ENCODE assay signal across 8 cellular contexts in the genomic region with DNA sequence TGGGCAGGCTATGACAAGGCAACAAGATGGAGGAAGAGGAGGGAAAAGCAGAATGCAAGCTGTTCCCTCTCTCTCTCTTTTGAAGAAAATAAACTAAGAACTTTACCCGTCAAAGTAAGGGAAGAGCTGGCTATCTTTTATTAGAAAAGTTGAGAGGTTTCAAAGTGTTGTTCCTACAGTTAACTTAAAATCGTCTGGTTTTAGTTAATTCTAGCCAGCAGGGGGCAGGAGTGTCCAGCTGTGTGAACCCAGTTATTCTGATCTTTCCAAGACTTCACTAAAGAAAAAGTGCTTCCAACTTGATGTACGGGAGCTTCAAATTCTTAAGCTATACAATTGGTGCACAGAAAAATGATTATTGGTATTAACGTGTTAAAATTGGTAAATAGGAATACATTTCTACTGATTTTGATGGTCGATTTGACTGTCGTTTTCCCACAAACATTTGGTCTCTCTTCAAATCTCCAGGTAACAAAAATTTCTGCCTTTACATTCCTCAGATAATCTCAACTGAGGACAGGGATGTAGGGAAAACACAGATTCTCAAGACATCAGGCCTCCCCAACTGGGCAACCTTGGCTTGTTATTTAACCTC. TPM values are rescaled to one million over a fixed set of nuclear protein-coding genes. Genes with fewer than 3 reads are reported as not detected.
DNase-seq lines count a peak whose midpoint lies in the region; ATAC-seq and TF ChIP-seq lines count a peak whose summit lies in the region.

No MANE protein-coding gene starts in this region.

- H3K9me3 ChIP-seq in fibroblast of lung (ENCODE audit: control insufficient read depth, insufficient read depth, low read depth, low read length), result no peaks in the 10 kb centered on the region
- H3K9me3 ChIP-seq in neuronal stem cell (replicated peaks in 1 of 2; ENCODE audit: control insufficient read depth in 2 of 2, insufficient read depth in 1 of 2, low read depth in 1 of 2, low read length in 2 of 2), result peaks cover 2 to 7% of the 10 kb centered on the region in 2 donors

- TF ChIP-seq CTCF in GM12872 (IDR thresholded peaks at IDR 0.05; ENCODE audit: insufficient read depth, low read depth, low read length), result peak; percentile 62
- peak; percentile 48 to 59 for TF ChIP-seq CTCF in fibroblast of lung (conservative IDR thresholded peaks at IDR 0.05 in 1 of 2, IDR thresholded peaks at IDR 0.05 in 1 of 2; ENCODE audit: low read depth in 1 of 2, low read length in 2 of 2)

- H3K36me3 Mint-ChIP-seq in activated CD4-positive, alpha-beta memory T cell treated with anti-CD3 and anti-CD28 coated beads, Interleukin-2, amount 10 ng/mL, durations not matched to agents 7 days and 5 days (ENCODE audit: low read depth), result peaks cover 8% of the 10 kb centered on the region

- ATAC-seq in GM21528 (IDR thresholded peaks at IDR 0.05; ENCODE audit: low FRiP score, unreplicated experiment) (no peak), HG02884 (IDR thresholded peaks at IDR 0.05; ENCODE audit: unreplicated experiment) (no peak)

- H3K14ac ChIP-seq in neuronal stem cell (ENCODE audit: low read length), result no peak overlapping the region

- H3K4me2 ChIP-seq in fibroblast of lung (ENCODE audit: extremely low read depth, insufficient read depth, low read length) (no peak overlapping the region), neuronal stem cell (ENCODE audit: insufficient read depth, low read length, poor library complexity, severe bottlenecking) (no peak overlapping the region)

- peak; percentile 37 to 49 for DNase-seq in AML-193 (lab: John Stamatoyannopoulos, UW)
- DNase-seq in NCI-H345 (lab: John Stamatoyannopoulos, UW), result peak; percentile 56
- peak; percentile 50 for DNase-seq in activated CD4-positive, alpha-beta memory T cell treated with anti-CD3 and anti-CD28 coated beads, Interleukin-2, amount 10 ng/mL, durations not matched to agents 7 days and 5 days
- peak; percentile 32 to 74 for DNase-seq in fibroblast of lung (ENCODE audit: low read depth in 2 of 2)
- DNase-seq in neuronal stem cell (ENCODE audit: low spot score), result peak; percentile 62

- no peak overlapping the region for H2BK120ac ChIP-seq in neuronal stem cell (ENCODE audit: low read depth, low read length)

- H4K20me1 ChIP-seq in fibroblast of lung (ENCODE audit: control insufficient read depth, extremely low read depth, insufficient read depth, low read length), result no peaks in the 10 kb centered on the region

- H3K27ac ChIP-seq in fibroblast of lung (ENCODE audit: insufficient read depth, low read length) (no peak overlapping the region), neuronal stem cell (replicated peaks; ENCODE audit: low read length) (no peak overlapping the region)

- H2BK12ac ChIP-seq in neuronal stem cell (ENCODE audit: low read length), result no peak overlapping the region

- H3K4me3 Mint-ChIP-seq in activated CD4-positive, alpha-beta memory T cell treated with anti-CD3 and anti-CD28 coated beads, Interleukin-2, amount 10 ng/mL, durations not matched to agents 7 days and 5 days, result no peak overlapping the region

- H3K9me3 Mint-ChIP-seq in activated CD4-positive, alpha-beta memory T cell treated with anti-CD3 and anti-CD28 coated beads, Interleukin-2, amount 10 ng/mL, durations not matched to agents 7 days and 5 days, result peaks cover 6% of the 10 kb centered on the region

- H4K91ac ChIP-seq in neuronal stem cell (ENCODE audit: low read depth, low read length, poor library complexity), result no peak overlapping the region

- H3K9ac ChIP-seq in fibroblast of lung (ENCODE audit: insufficient read depth, low read length), result no peak overlapping the region
- H3K9ac ChIP-seq in neuronal stem cell (ENCODE audit: low read depth, low read length, poor library complexity), result no peak overlapping the region

- CTCF ChIA-PET in activated CD4-positive, alpha-beta memory T cell treated with anti-CD3 and anti-CD28 coated beads, Interleukin-2, amount 10 ng/mL, durations not matched to agents 7 days and 5 days (lab: Charles Lee), result interaction anchor here (0.6 to 5.0 kb wide), 20 partner anchors 12 to 375 kb away, joined by 3 to 112 read pairs (median 4); no protein-coding TSS in a partner anchor

- POLR2A ChIA-PET in activated CD4-positive, alpha-beta memory T cell treated with anti-CD3 and anti-CD28 coated beads, Interleukin-2, amount 10 ng/mL, durations not matched to agents 7 days and 5 days (lab: Charles Lee), result interaction anchor here (3.0 kb wide), 1 partner anchor 29 kb away, joined by 14 read pairs; the partner anchor contains the start of gene MON2

- H3K27ac Mint-ChIP-seq in activated CD4-positive, alpha-beta memory T cell treated with anti-CD3 and anti-CD28 coated beads, Interleukin-2, amount 10 ng/mL, durations not matched to agents 7 days and 5 days, result no peak overlapping the region

- no peak overlapping the region for H4K8ac ChIP-seq in neuronal stem cell (ENCODE audit: low read depth, low read length)

- H3K27me3 ChIP-seq in fibroblast of lung (ENCODE audit: control insufficient read depth, insufficient read depth, low read length), result no peaks in the 10 kb centered on the region
- peaks cover 0 to 11% (median 9%) of the 10 kb centered on the region in 3 experiments for H3K27me3 ChIP-seq in neuronal stem cell (ENCODE audit: control insufficient read depth in 3 of 3, insufficient read depth in 3 of 3, low read depth in 1 of 3, low read length in 3 of 3)

- H3K4me1 ChIP-seq in fibroblast of lung (ENCODE audit: control insufficient read depth, extremely low read depth, insufficient read depth, low read length) (peaks cover 2% of the 10 kb centered on the region), neuronal stem cell (ENCODE audit: control insufficient read depth in 2 of 2, insufficient read depth in 1 of 2, low read depth in 1 of 2, low read length in 2 of 2) (peaks cover 5 to 6% of the 10 kb centered on the region in 2 donors)

- H3K18ac ChIP-seq in neuronal stem cell (ENCODE audit: low read length), result no peak overlapping the region

- H2BK5ac ChIP-seq in neuronal stem cell (ENCODE audit: low read length), result no peak overlapping the region

- H3K79me2 ChIP-seq in fibroblast of lung (ENCODE audit: control insufficient read depth, insufficient read depth, low read length), result no peaks in the 10 kb centered on the region

- no peaks in the 10 kb centered on the region for H3K36me3 ChIP-seq in fibroblast of lung (ENCODE audit: control insufficient read depth, insufficient read depth, low read length)
- H3K36me3 ChIP-seq in neuronal stem cell (replicated peaks in 1 of 2; ENCODE audit: control insufficient read depth in 2 of 2, insufficient read depth in 2 of 2, low read length in 2 of 2), result no peaks in the 10 kb centered on the region

- no peak overlapping the region for H2BK15ac ChIP-seq in neuronal stem cell (ENCODE audit: low read length)

- H3K79me1 ChIP-seq in neuronal stem cell (ENCODE audit: low read depth, low read length), result no peaks in the 10 kb centered on the region

- H3K23ac ChIP-seq in neuronal stem cell (ENCODE audit: low read depth, low read length, poor library complexity), result no peak overlapping the region

- H3K4me3 ChIP-seq in fibroblast of lung (replicated peaks in 1 of 4; ENCODE audit: control extremely low read depth in 1 of 4, insufficient read depth in 1 of 4, low read depth in 3 of 4, low read length in 4 of 4) (no peak overlapping the region), neuronal stem cell (ENCODE audit: low read length in 2 of 2) (no peak overlapping the region)

- no CpG with 5 or more reads among the region's 6 CpGs for WGBS in neuronal stem cell (ENCODE audit: extremely low coverage in 2 of 2, insufficient read length in 2 of 2, insufficient replicate concordance in 1 of 2), 2 donors

- H2AFZ ChIP-seq in fibroblast of lung (ENCODE audit: low read length) (no peak overlapping the region), neuronal stem cell (ENCODE audit: low read length) (peak overlapping the region; percentile 10)

- no peak overlapping the region for H2AK5ac ChIP-seq in neuronal stem cell (ENCODE audit: low read depth, low read length)

- peaks cover 20% of the 10 kb centered on the region for H3K4me1 Mint-ChIP-seq in activated CD4-positive, alpha-beta memory T cell treated with anti-CD3 and anti-CD28 coated beads, Interleukin-2, amount 10 ng/mL, durations not matched to agents 7 days and 5 days

- H3K27me3 Mint-ChIP-seq in activated CD4-positive, alpha-beta memory T cell treated with anti-CD3 and anti-CD28 coated beads, Interleukin-2, amount 10 ng/mL, durations not matched to agents 7 days and 5 days, result peaks cover 41% of the 10 kb centered on the region

- no peak overlapping the region for H3K4ac ChIP-seq in neuronal stem cell (ENCODE audit: low read length)

RNA-seq across cellular contexts. Expression of gene MON2, which starts 28.4 kb away (rescaled TPM):
- total RNA-seq in activated CD4-positive, alpha-beta memory T cell treated with anti-CD3 and anti-CD28 coated beads, Interleukin-2, amount 10 ng/mL, durations not matched to agents 7 days and 5 days, result 10 to 100 TPM; 42.0 to 45.0 TPM
- 28.2 and 43.8 TPM in 2 replicates for total RNA-seq in fibroblast of lung
- polyA plus RNA-seq in fibroblast of lung, result 8.5 and 12.3 TPM in 2 replicates
- 14.1 and 19.2 TPM in 2 replicates for polyA plus RNA-seq in fibroblast of lung (2012)
- polyA minus RNA-seq in fibroblast of lung (ENCODE audit: low replicate concordance), result 12.5 and 23.8 TPM in 2 replicates
- 12.0 TPM for polyA plus RNA-seq in neuronal stem cell (2013, experiment 1 of 2)
- polyA plus RNA-seq in neuronal stem cell (2013, experiment 2 of 2), result 12.6 TPM
